ENCODE assay signal across 12 cellular contexts in genomic region chr14:61811882-61812346, GRCh38. TPM values are rescaled to one million over a fixed set of nuclear protein-coding genes. Genes with fewer than 3 reads are reported as not detected.
DNase-seq lines count a peak whose midpoint lies in the region; ATAC-seq, FAIRE-seq and TF ChIP-seq lines count a peak whose summit lies in the region.
"Had no signal": no experiment of that assay in that cellular context is flagged by ENCODE, and none has a peak within 500 bp of the region (broad histone marks: within the 10 kb centered on the region; RNA-seq: fewer than 3 reads in every experiment).

No MANE protein-coding gene starts in this region.

- no peaks in the 10 kb centered on the region for H3K36me3 Mint-ChIP-seq in activated T-cell treated with anti-CD3 and anti-CD28 coated beads, Interleukin-2, amount 50 U/mL, for 4 hours (ENCODE audit: insufficient read depth)
- H3K36me3 Mint-ChIP-seq in activated T-helper 1 cell treated with anti-CD3 and anti-CD28 coated beads, Interleukin-12 subunit alpha, Interleukin-12 subunit beta, Interleukin-2, Interleukin-4 antibody, amounts not matched to agents 30 ng/mL and 10 ng/mL and 1 ng/mL, durations not matched to agents 14 hours and 24 hours and 36 hours (ENCODE audit: low read depth) = no peaks in the 10 kb centered on the region
- H3K36me3 Mint-ChIP-seq in stimulated activated memory B cell treated with anti-CD40 and anti-IgM and Interleukin-4, amounts not matched to agents 10 μg/mL and 1 μg/mL and 100 μg/mL, for 72 hours = no peaks in the 10 kb centered on the region

- H3K9ac ChIP-seq in iPS-18a (ENCODE audit: low read length) (no peak overlapping the region), kidney (ENCODE audit: low read length in 2 of 2) (no peak overlapping the region)
- H3K9ac ChIP-seq: BLaER1 treated with 17β-estradiol and CSF1 and Interleukin-3, amounts not matched to agents 10 nM and 100 nM had no signal

- H3K27me3 ChIP-seq in iPS-18a (ENCODE audit: control insufficient read depth, insufficient read depth, low read length) = peaks cover 41% of the 10 kb centered on the region

- H3K4me3 Mint-ChIP-seq in activated T-cell treated with anti-CD3 and anti-CD28 coated beads, Interleukin-2, amount 50 U/mL, for 4 hours = peak overlapping the region; percentile 59
- H3K4me3 Mint-ChIP-seq in activated T-helper 1 cell treated with anti-CD3 and anti-CD28 coated beads, Interleukin-12 subunit alpha, Interleukin-12 subunit beta, Interleukin-2, Interleukin-4 antibody, amounts not matched to agents 30 ng/mL and 10 ng/mL and 1 ng/mL, durations not matched to agents 14 hours and 24 hours and 36 hours = peak overlapping the region; percentile 83
- H3K4me3 Mint-ChIP-seq in stimulated activated memory B cell treated with anti-CD40 and anti-IgM and Interleukin-4, amounts not matched to agents 10 μg/mL and 1 μg/mL and 100 μg/mL, for 72 hours = peak overlapping the region; percentile 73

- no peak for FAIRE-seq in kidney (lab: Jason Lieb, UNC)

- H3K4me1 ChIP-seq in iPS-18a (ENCODE audit: control insufficient read depth, low read depth, low read length) (no peaks in the 10 kb centered on the region), kidney (ENCODE audit: control insufficient read depth in 1 of 2, insufficient read depth in 1 of 2, low read depth in 1 of 2, low read length in 2 of 2) (peaks cover 0 to 3% of the 10 kb centered on the region in 2 donors)
- H3K4me1 ChIP-seq: prostate gland had no signal

- H3K9me3 Mint-ChIP-seq in activated T-cell treated with anti-CD3 and anti-CD28 coated beads, Interleukin-2, amount 50 U/mL, for 4 hours = no peaks in the 10 kb centered on the region
- H3K9me3 Mint-ChIP-seq in activated T-helper 1 cell treated with anti-CD3 and anti-CD28 coated beads, Interleukin-12 subunit alpha, Interleukin-12 subunit beta, Interleukin-2, Interleukin-4 antibody, amounts not matched to agents 30 ng/mL and 10 ng/mL and 1 ng/mL, durations not matched to agents 14 hours and 24 hours and 36 hours = no peaks in the 10 kb centered on the region
- no peaks in the 10 kb centered on the region for H3K9me3 Mint-ChIP-seq in stimulated activated memory B cell treated with anti-CD40 and anti-IgM and Interleukin-4, amounts not matched to agents 10 μg/mL and 1 μg/mL and 100 μg/mL, for 72 hours

- no peak for DNase-seq in activated T-cell treated with anti-CD3 and anti-CD28 coated beads, Interleukin-2, amount 50 U/mL, for 4 hours
- DNase-seq in activated T-cell treated with anti-CD3 and anti-CD28 coated beads for 4 hours = no peak
- DNase-seq in activated T-helper 1 cell treated with anti-CD3 and anti-CD28 coated beads, Interleukin-12 subunit alpha, Interleukin-12 subunit beta, Interleukin-2, Interleukin-4 antibody, amounts not matched to agents 30 ng/mL and 10 ng/mL and 1 ng/mL, durations not matched to agents 14 hours and 24 hours and 36 hours (ENCODE audit: low spot score) = no peak
- DNase-seq in kidney = no peak
- DNase-seq in Ammon's horn (ENCODE audit: low spot score) = no peak
- DNase-seq: heart right ventricle, NCI-H1417 treated with DMSO at 0.1 percent for 48 hours had no signal

- H3K4me3 ChIP-seq in iPS-18a (ENCODE audit: low read length) (peak overlapping the region; percentile 64), kidney (ENCODE audit: low read length in 2 of 2) (no peak overlapping the region)

- intact Hi-C loops in activated T-helper 1 cell treated with anti-CD3 and anti-CD28 coated beads, Interleukin-12 subunit alpha, Interleukin-12 subunit beta, Interleukin-2, Interleukin-4 antibody, amounts not matched to agents 30 ng/mL and 10 ng/mL and 1 ng/mL, durations not matched to agents 14 hours and 24 hours and 36 hours (cut with micrococcal nuclease) = no loop called here
- intact Hi-C loops in kidney (cut with DNase I) = no loop called here

- H3K9me3 ChIP-seq in iPS-18a (ENCODE audit: control insufficient read depth, low read depth, low read length) (no peaks in the 10 kb centered on the region), kidney (ENCODE audit: control insufficient read depth in 1 of 2, low read length in 2 of 2) (no peaks in the 10 kb centered on the region)
- H3K9me3 ChIP-seq: prostate gland had no signal

- H3K27ac ChIP-seq in iPS-18a (ENCODE audit: low read length) (no peak overlapping the region), kidney (ENCODE audit: low read depth in 2 of 2, low read length in 2 of 2) (no peak overlapping the region)
- H3K27ac ChIP-seq: BLaER1 treated with 17β-estradiol and CSF1 and Interleukin-3, amounts not matched to agents 10 nM and 100 nM; heart right ventricle had no signal

- peaks cover 55% of the 10 kb centered on the region for H3K27me3 Mint-ChIP-seq in activated T-cell treated with anti-CD3 and anti-CD28 coated beads, Interleukin-2, amount 50 U/mL, for 4 hours (ENCODE audit: low read depth)
- H3K27me3 Mint-ChIP-seq in activated T-helper 1 cell treated with anti-CD3 and anti-CD28 coated beads, Interleukin-12 subunit alpha, Interleukin-12 subunit beta, Interleukin-2, Interleukin-4 antibody, amounts not matched to agents 30 ng/mL and 10 ng/mL and 1 ng/mL, durations not matched to agents 14 hours and 24 hours and 36 hours (ENCODE audit: insufficient read depth) = peaks cover 54% of the 10 kb centered on the region
- H3K27me3 Mint-ChIP-seq in stimulated activated memory B cell treated with anti-CD40 and anti-IgM and Interleukin-4, amounts not matched to agents 10 μg/mL and 1 μg/mL and 100 μg/mL, for 72 hours = peaks cover 54% of the 10 kb centered on the region

- peaks cover 10% of the 10 kb centered on the region for H3K4me1 Mint-ChIP-seq in activated T-cell treated with anti-CD3 and anti-CD28 coated beads, Interleukin-2, amount 50 U/mL, for 4 hours (ENCODE audit: low read depth)
- peaks cover 15% of the 10 kb centered on the region for H3K4me1 Mint-ChIP-seq in activated T-helper 1 cell treated with anti-CD3 and anti-CD28 coated beads, Interleukin-12 subunit alpha, Interleukin-12 subunit beta, Interleukin-2, Interleukin-4 antibody, amounts not matched to agents 30 ng/mL and 10 ng/mL and 1 ng/mL, durations not matched to agents 14 hours and 24 hours and 36 hours (ENCODE audit: low read depth)
- peaks cover 7% of the 10 kb centered on the region for H3K4me1 Mint-ChIP-seq in stimulated activated memory B cell treated with anti-CD40 and anti-IgM and Interleukin-4, amounts not matched to agents 10 μg/mL and 1 μg/mL and 100 μg/mL, for 72 hours

- H3K27ac Mint-ChIP-seq in activated T-helper 1 cell treated with anti-CD3 and anti-CD28 coated beads, Interleukin-12 subunit alpha, Interleukin-12 subunit beta, Interleukin-2, Interleukin-4 antibody, amounts not matched to agents 30 ng/mL and 10 ng/mL and 1 ng/mL, durations not matched to agents 14 hours and 24 hours and 36 hours = no peak overlapping the region
- H3K27ac Mint-ChIP-seq in stimulated activated memory B cell treated with anti-CD40 and anti-IgM and Interleukin-4, amounts not matched to agents 10 μg/mL and 1 μg/mL and 100 μg/mL, for 72 hours = no peak overlapping the region

- no peaks in the 10 kb centered on the region for H3K36me3 ChIP-seq in iPS-18a (ENCODE audit: control insufficient read depth, low read depth, low read length)
- H3K36me3 ChIP-seq in kidney (ENCODE audit: control insufficient read depth in 1 of 2, insufficient read depth in 2 of 2, low read length in 2 of 2) = no peaks in the 10 kb centered on the region
- H3K36me3 ChIP-seq: heart right ventricle, prostate gland had no signal

- ATAC-seq in activated T-cell treated with anti-CD3 and anti-CD28 coated beads, Interleukin-2, amount 50 U/mL, for 4 hours = no peak
- ATAC-seq in stimulated activated memory B cell treated with anti-CD40 and anti-IgM and Interleukin-4, amounts not matched to agents 10 μg/mL and 1 μg/mL and 100 μg/mL, for 72 hours = no peak
- ATAC-seq in HG02970 (IDR thresholded peaks at IDR 0.05; ENCODE audit: low FRiP score, unreplicated experiment) = no peak

- no peak for TF ChIP-seq CTCF in kidney (IDR thresholded peaks at IDR 0.05; ENCODE audit: borderline replicate concordance, extremely low read depth, insufficient read depth)

RNA-seq across cellular contexts. Expression of gene SYT16, which starts 0.6 kb away (rescaled TPM):
- under 1 TPM in 1 of 3 donors, not detected in 2; 0.03 TPM for total RNA-seq in activated T-cell treated with anti-CD3 and anti-CD28 coated beads, Interleukin-2, amount 50 U/mL, for 4 hours
- total RNA-seq in activated T-helper 1 cell treated with anti-CD3 and anti-CD28 coated beads, Interleukin-12 subunit alpha, Interleukin-12 subunit beta, Interleukin-2, Interleukin-4 antibody, amounts not matched to agents 30 ng/mL and 10 ng/mL and 1 ng/mL, durations not matched to agents 14 hours and 24 hours and 36 hours = not detected in 2 replicates
- 8.7 TPM for total RNA-seq in kidney
- polyA plus RNA-seq in kidney (ENCODE audit: insufficient read depth, low read depth, low replicate concordance) = 0.04 TPM

RNA-seq across cellular contexts. Expression of gene SNAPC1, which starts 49.7 kb away (rescaled TPM):
- 10 to 100 TPM; 10.2 to 13.0 (median 11.0) TPM for total RNA-seq in activated T-cell treated with anti-CD3 and anti-CD28 coated beads, Interleukin-2, amount 50 U/mL, for 4 hours
- total RNA-seq in activated T-helper 1 cell treated with anti-CD3 and anti-CD28 coated beads, Interleukin-12 subunit alpha, Interleukin-12 subunit beta, Interleukin-2, Interleukin-4 antibody, amounts not matched to agents 30 ng/mL and 10 ng/mL and 1 ng/mL, durations not matched to agents 14 hours and 24 hours and 36 hours = 10.8 and 11.0 TPM in 2 replicates
- 7.2 TPM for total RNA-seq in kidney
- 4.4 TPM for polyA plus RNA-seq in kidney (ENCODE audit: insufficient read depth, low read depth, low replicate concordance)
